Comparison of ENCODE assay signal across 22 cellular contexts in genomic region chr18:12283666-12284065, GRCh38. TPM values are rescaled to one million over a fixed set of nuclear protein-coding genes. Genes with fewer than 3 reads are reported as not detected.
"Had no signal": no experiment of that assay in that cellular context is flagged by ENCODE, and none has a peak within 500 bp of the region (broad histone marks: within the 10 kb centered on the region; RNA-seq: fewer than 3 reads in every experiment).

No MANE protein-coding gene starts in this region.

- H3K79me2 ChIP-seq: hepatocyte had no signal

- H3K9me3 ChIP-seq: adrenal gland, lower lobe of right lung, tibial nerve had no signal

- ATAC-seq: activated CD4-positive, alpha-beta T cell treated with anti-CD3 and anti-CD28 coated beads for 36 hours; lower lobe of right lung had no signal

- H2AFZ ChIP-seq: hepatocyte had no signal

- H3K27ac ChIP-seq: adrenal gland, hepatocyte, lower lobe of right lung, tibial nerve had no signal

- H3K27ac Mint-ChIP-seq: activated CD4-positive, alpha-beta T cell treated with anti-CD3 and anti-CD28 coated beads for 36 hours; activated naive CD4-positive, alpha-beta T cell treated with anti-CD3 and anti-CD28 coated beads, Interleukin-2, amount 50 U/mL, for 72 hours; activated T-helper 1 cell treated with anti-CD3 and anti-CD28 coated beads, Interleukin-12 subunit alpha, Interleukin-12 subunit beta, Interleukin-2, Interleukin-4 antibody, amounts not matched to agents 30 ng/mL and 10 ng/mL and 1 ng/mL, durations not matched to agents 14 hours and 24 hours and 36 hours; dendritic cell treated with granulocyte-macrophage colony-stimulating factor and Interleukin-4, amounts not matched to agents 40 ng/mL and 50 ng/mL, for 4 days had no signal

- H3K4me3 ChIP-seq: adrenal gland, hepatocyte, lower lobe of right lung, tibial nerve had no signal

- H3K36me3 ChIP-seq: adrenal gland, lower lobe of right lung, tibial nerve had no signal

- DNase-seq: activated CD4-positive, alpha-beta T cell treated with anti-CD3 and anti-CD28 coated beads for 36 hours; activated CD4-positive, alpha-beta T cell treated with anti-CD3 and anti-CD28 coated beads, Interleukin-2, amount 50 U/mL, for 48 hours; activated gamma-delta T cell treated with Interleukin-2 at 50 U/mL for 16 hours; activated T-cell treated with anti-CD3 and anti-CD28 coated beads for 4 hours; adrenal gland; effector memory CD4-positive, alpha-beta T cell; lower lobe of right lung; midbrain; retina; stimulated activated CD4-positive, alpha-beta T cell treated with anti-CD3 and anti-CD28 coated beads, Interleukin-2, amount 100 ng/mL, for 24 hours; stimulated activated naive CD4-positive, alpha-beta T cell treated with Interleukin-2 at 50 U/mL for 16 hours; T1000 had no signal

- H3K9me3 Mint-ChIP-seq: activated naive CD4-positive, alpha-beta T cell treated with anti-CD3 and anti-CD28 coated beads, Interleukin-2, amount 50 U/mL, for 72 hours; activated T-helper 1 cell treated with anti-CD3 and anti-CD28 coated beads, Interleukin-12 subunit alpha, Interleukin-12 subunit beta, Interleukin-2, Interleukin-4 antibody, amounts not matched to agents 30 ng/mL and 10 ng/mL and 1 ng/mL, durations not matched to agents 14 hours and 24 hours and 36 hours; dendritic cell treated with granulocyte-macrophage colony-stimulating factor and Interleukin-4, amounts not matched to agents 40 ng/mL and 50 ng/mL, for 4 days; neural crest cell had no signal

- H3K4me3 Mint-ChIP-seq: activated CD4-positive, alpha-beta T cell treated with anti-CD3 and anti-CD28 coated beads for 36 hours; activated T-helper 1 cell treated with anti-CD3 and anti-CD28 coated beads, Interleukin-12 subunit alpha, Interleukin-12 subunit beta, Interleukin-2, Interleukin-4 antibody, amounts not matched to agents 30 ng/mL and 10 ng/mL and 1 ng/mL, durations not matched to agents 14 hours and 24 hours and 36 hours; dendritic cell treated with granulocyte-macrophage colony-stimulating factor and Interleukin-4, amounts not matched to agents 40 ng/mL and 50 ng/mL, for 4 days; neural crest cell had no signal

- H3K36me3 Mint-ChIP-seq: activated naive CD4-positive, alpha-beta T cell treated with anti-CD3 and anti-CD28 coated beads, Interleukin-2, amount 50 U/mL, for 72 hours had no signal

- H3K4me2 ChIP-seq: hepatocyte had no signal

RNA-seq across cellular contexts. Expression of gene CIDEA, which starts 29.5 kb away (rescaled TPM):
- total RNA-seq: activated CD4-positive, alpha-beta T cell treated with anti-CD3 and anti-CD28 coated beads for 36 hours; activated naive CD4-positive, alpha-beta T cell treated with anti-CD3 and anti-CD28 coated beads, Interleukin-2, amount 50 U/mL, for 72 hours; activated T-helper 1 cell treated with anti-CD3 and anti-CD28 coated beads, Interleukin-12 subunit alpha, Interleukin-12 subunit beta, Interleukin-2, Interleukin-4 antibody, amounts not matched to agents 30 ng/mL and 10 ng/mL and 1 ng/mL, durations not matched to agents 14 hours and 24 hours and 36 hours; chondrocyte; fibroblast of villous mesenchyme; hepatocyte; lower lobe of right lung; myocyte; neural crest cell; T-helper 1 cell treated with Interleukin-12 subunit alpha and Interleukin-12 subunit beta and Interleukin-4 antibody, amounts not matched to agents 30 ng/mL and 1 ng/mL, for 36 hours had no signal
- polyA plus RNA-seq: hepatocyte had no signal
